Comparison of ENCODE assay signal across 8 cellular contexts in the genomic region with DNA sequence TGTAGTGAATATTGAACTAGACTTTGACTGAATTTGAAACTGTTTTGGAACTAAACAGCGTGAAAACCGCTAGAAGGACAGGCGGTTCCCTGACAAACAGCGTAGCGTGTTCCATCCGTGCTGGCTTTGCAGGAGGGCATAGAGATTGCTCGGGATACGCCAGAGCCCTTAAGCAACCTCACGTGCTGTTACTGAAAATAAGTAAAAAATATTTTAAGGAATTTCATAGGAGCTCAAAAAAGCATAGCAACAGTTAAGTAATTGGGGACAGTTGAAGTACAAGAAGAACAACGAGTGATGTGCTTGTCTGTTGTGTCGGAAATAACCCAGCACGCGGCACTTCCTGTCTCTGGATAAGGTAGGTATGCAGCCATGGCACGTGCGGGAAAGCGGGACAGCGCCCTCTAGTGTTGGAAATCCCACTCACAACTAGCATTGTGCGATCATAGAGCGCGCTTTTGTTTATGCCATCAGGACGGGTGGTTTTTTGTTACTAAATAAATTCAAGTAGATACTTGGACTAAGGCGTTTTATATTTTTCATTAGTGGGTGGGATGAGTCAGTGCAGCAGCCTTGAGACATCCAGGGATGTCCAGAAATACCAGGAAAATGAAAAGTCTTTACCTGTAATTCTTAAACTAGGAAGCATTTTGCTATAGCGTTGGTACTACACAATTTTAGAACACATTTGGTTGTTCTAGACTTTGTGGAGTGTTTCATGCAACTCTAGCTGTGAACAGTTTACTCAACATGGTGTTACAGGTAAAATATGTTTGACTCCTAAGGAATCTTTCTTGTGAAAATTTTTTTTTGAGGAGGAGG. TPM values are rescaled to one million over a fixed set of nuclear protein-coding genes. Genes with fewer than 3 reads are reported as not detected.
A peak's percentile ranks its signal among the peaks of the same experiment; 100 is the strongest.
DNase-seq lines count a peak whose midpoint lies in the region; ATAC-seq, FAIRE-seq and TF ChIP-seq lines count a peak whose summit lies in the region.

No MANE protein-coding gene starts in this region.

- no peak for TF ChIP-seq POLR2A in prostate gland (IDR thresholded peaks at IDR 0.05)

- no peaks in the 10 kb centered on the region for H3K27me3 ChIP-seq in Karpas-422 (ENCODE audit: low read length)
- no peaks in the 10 kb centered on the region for H3K27me3 ChIP-seq in prostate gland (replicated peaks; ENCODE audit: insufficient read depth)

- DNase-seq in EL: peak; percentile 74
- peak; percentile 95 for DNase-seq in Karpas-422
- peak; percentile 70 for DNase-seq in SK-N-DZ (ENCODE audit: low spot score)
- peak; percentile 93 for DNase-seq in activated naive CD4-positive, alpha-beta T cell treated with anti-CD3 and anti-CD28 coated beads, Interleukin-2, amount 10 ng/mL, durations not matched to agents 7 days and 5 days
- DNase-seq in Right ventricle myocardium superior: peak; percentile 91
- DNase-seq in prostate gland (ENCODE audit: low spot score): peak; percentile 71
- DNase-seq in urothelium cell line (ENCODE audit: low spot score): peak; percentile 79

- no peaks in the 10 kb centered on the region for H3K9me3 Mint-ChIP-seq in activated naive CD4-positive, alpha-beta T cell treated with anti-CD3 and anti-CD28 coated beads, Interleukin-2, amount 10 ng/mL, durations not matched to agents 7 days and 5 days

- H3K27ac ChIP-seq in Karpas-422 (ENCODE audit: low read length) (no peak overlapping the region), prostate gland (no peak overlapping the region)

- H3K27ac Mint-ChIP-seq in activated naive CD4-positive, alpha-beta T cell treated with anti-CD3 and anti-CD28 coated beads, Interleukin-2, amount 10 ng/mL, durations not matched to agents 7 days and 5 days: peak overlapping the region; percentile 60

- H3K4me1 Mint-ChIP-seq in activated naive CD4-positive, alpha-beta T cell treated with anti-CD3 and anti-CD28 coated beads, Interleukin-2, amount 10 ng/mL, durations not matched to agents 7 days and 5 days: peaks cover 52% of the 10 kb centered on the region

- H2AFZ ChIP-seq in Karpas-422 (ENCODE audit: low read length): peak overlapping the region; percentile 84; the same call in 1 of the 2 replicates

- H3K9me3 ChIP-seq in Karpas-422 (ENCODE audit: low read length) (no peaks in the 10 kb centered on the region), prostate gland (no peaks in the 10 kb centered on the region)

- H3K36me3 ChIP-seq in Karpas-422 (ENCODE audit: insufficient read depth, low read length) (peaks cover 10% of the 10 kb centered on the region; the same call in 1 of the 2 replicates), prostate gland (no peaks in the 10 kb centered on the region)

- intact Hi-C loops in Right ventricle myocardium superior (cut with DNase I): no loop called here
- intact Hi-C loops in prostate gland (cut with DNase I): no loop called here

- FAIRE-seq in urothelium cell line (lab: Jason Lieb, UNC): no peak

- peaks cover 42% of the 10 kb centered on the region for H3K79me2 ChIP-seq in Karpas-422 (ENCODE audit: low read length)

- no peak overlapping the region for H3K4me3 Mint-ChIP-seq in activated naive CD4-positive, alpha-beta T cell treated with anti-CD3 and anti-CD28 coated beads, Interleukin-2, amount 10 ng/mL, durations not matched to agents 7 days and 5 days

- ATAC-seq in GM21737 (IDR thresholded peaks at IDR 0.05; ENCODE audit: unreplicated experiment) (peak; percentile 78), Right ventricle myocardium superior (ENCODE audit: poor library complexity) (peak; percentile 90)

- no peaks in the 10 kb centered on the region for H3K27me3 Mint-ChIP-seq in activated naive CD4-positive, alpha-beta T cell treated with anti-CD3 and anti-CD28 coated beads, Interleukin-2, amount 10 ng/mL, durations not matched to agents 7 days and 5 days

- H3K4me2 ChIP-seq in Karpas-422 (ENCODE audit: low read depth, low read length, poor library complexity, severe bottlenecking): peak overlapping the region; percentile 64

- H4K20me1 ChIP-seq in Karpas-422 (ENCODE audit: insufficient read depth, low read depth, low read length): no peaks in the 10 kb centered on the region

- H3K4me1 ChIP-seq in Karpas-422 (ENCODE audit: low read length): peaks cover 10% of the 10 kb centered on the region
- H3K4me1 ChIP-seq in prostate gland (replicated peaks): no peaks in the 10 kb centered on the region

- TF ChIP-seq CTCF in prostate gland (IDR thresholded peaks at IDR 0.05): peak; percentile 75 to 93 (median 82)

- H3K9me2 ChIP-seq in Karpas-422 (replicated peaks; ENCODE audit: insufficient read depth, low read length): no peaks in the 10 kb centered on the region

- CTCF ChIA-PET in activated naive CD4-positive, alpha-beta T cell treated with anti-CD3 and anti-CD28 coated beads, Interleukin-2, amount 10 ng/mL, durations not matched to agents 7 days and 5 days (lab: Charles Lee): interaction anchor here (0.6 to 2.2 kb wide), 17 partner anchors 9 to 241 kb away, joined by 3 to 7 read pairs (median 3); no protein-coding TSS in a partner anchor

- 50% methylated on average over 23 of the region's 23 CpGs for WGBS in prostate gland

- H3K4me3 ChIP-seq in Karpas-422 (ENCODE audit: low read length): peak overlapping the region; percentile 45; the same call in 1 of the 2 replicates
- no peak overlapping the region for H3K4me3 ChIP-seq in prostate gland

- peaks cover 60% of the 10 kb centered on the region for H3K36me3 Mint-ChIP-seq in activated naive CD4-positive, alpha-beta T cell treated with anti-CD3 and anti-CD28 coated beads, Interleukin-2, amount 10 ng/mL, durations not matched to agents 7 days and 5 days

- H3K9ac ChIP-seq in Karpas-422 (ENCODE audit: low read length): peak overlapping the region; percentile 55

RNA-seq across cellular contexts. Expression of gene DNAJB6, which starts 50.4 kb away (rescaled TPM):
- total RNA-seq in Karpas-422 (2014; rRNA removed; shearing (Covaris generic); ENCODE audit: low replicate concordance): 34.1 and 54.5 TPM in 2 replicates
- polyA plus RNA-seq in SK-N-DZ (2014; cell fraction: cytosol; rRNA removed): 99.3 and 113 TPM in 2 replicates
- 67.3 and 70.3 TPM in 2 replicates for polyA plus RNA-seq in SK-N-DZ (2014; cell fraction: nucleus; rRNA removed)
- total RNA-seq in Right ventricle myocardium superior: 191 TPM
- 100 to 1,000 TPM in 1 of 2 donors, 10 to 100 TPM in 1; 68.3 to 199 TPM for total RNA-seq in prostate gland
